In genomic region chr20:51125774-51126173, GRCh38 we compare ENCODE assay signal across 18 cellular contexts.
DNase-seq lines count a peak whose midpoint lies in the region; FAIRE-seq and TF ChIP-seq lines count a peak whose summit lies in the region.
"Had no signal": no experiment of that assay in that cellular context is flagged by ENCODE, and none has a peak within 500 bp of the region (broad histone marks: within the 10 kb centered on the region; RNA-seq: fewer than 3 reads in every experiment).

No MANE protein-coding gene starts in this region.

- no peaks in the 10 kb centered on the region for H3K9me3 ChIP-seq in esophagus (ENCODE audit: control insufficient read depth in 2 of 2, insufficient read depth in 1 of 2, low read depth in 1 of 2, low read length in 1 of 2)
- no peaks in the 10 kb centered on the region for H3K9me3 ChIP-seq in mesenchymal stem cell (ENCODE audit: control insufficient read depth, low read length)
- H3K9me3 ChIP-seq in sigmoid colon, result no peaks in the 10 kb centered on the region
- no peaks in the 10 kb centered on the region for H3K9me3 ChIP-seq in SJCRH30 (replicated peaks)
- H3K9me3 ChIP-seq in vagina, result no peaks in the 10 kb centered on the region
- H3K9me3 ChIP-seq: HAP-1 had no signal

- TF ChIP-seq EP300 in sigmoid colon (IDR thresholded peaks at IDR 0.05), result peak in 2 of 4 donors; percentile 21 to 45

- no peak overlapping the region for H3K14ac ChIP-seq in mesenchymal stem cell (ENCODE audit: low read length in 2 of 2)

- H3K23ac ChIP-seq in mesenchymal stem cell (ENCODE audit: low read length in 2 of 2), result no peak overlapping the region

- H2BK120ac ChIP-seq in mesenchymal stem cell (ENCODE audit: low read depth, low read length), result no peak overlapping the region

- DNase-seq in mesenchymal stem cell (no peak), sigmoid colon (peak; percentile 83), SJCRH30 (no peak), vagina (ENCODE audit: extremely low spot score in 2 of 2) (no peak), GM12892 (ENCODE audit: insufficient read length) (no peak)
- no peak for DNase-seq in activated CD4-positive, alpha-beta T cell treated with anti-CD3 and anti-CD28 coated beads, Interleukin-2, amount 10 ng/mL, durations not matched to agents 7 days and 5 days
- DNase-seq: Calu3; CD4-positive, alpha-beta T cell; DMS53; MV-4-11; NCI-H187 treated with DMSO at 0.1 percent for 48 hours; NCI-H2171; NCI-H69; RPMI8226 had no signal

- TF ChIP-seq CTCF in sigmoid colon (IDR thresholded peaks at IDR 0.05), result no peak
- no peak for TF ChIP-seq CTCF in vagina (IDR thresholded peaks at IDR 0.05)

- H3K18ac ChIP-seq in mesenchymal stem cell (ENCODE audit: low read depth in 1 of 2, low read length in 2 of 2), result no peak overlapping the region

- no peak overlapping the region for H2BK12ac ChIP-seq in mesenchymal stem cell (ENCODE audit: low read length in 2 of 2)

- H3K4me3 Mint-ChIP-seq in activated CD4-positive, alpha-beta T cell treated with anti-CD3 and anti-CD28 coated beads, Interleukin-2, amount 10 ng/mL, durations not matched to agents 7 days and 5 days, result no peak overlapping the region
- H3K4me3 Mint-ChIP-seq: B cell; CD4-positive, alpha-beta T cell had no signal

- no peak overlapping the region for H4K91ac ChIP-seq in mesenchymal stem cell (ENCODE audit: low read length)

- peak overlapping the region; percentile 71 for H2BK15ac ChIP-seq in mesenchymal stem cell (ENCODE audit: low read depth, poor library complexity, severe bottlenecking)

- H3K4ac ChIP-seq in mesenchymal stem cell (ENCODE audit: low read depth in 1 of 2, low read length in 2 of 2), result no peak overlapping the region

- H2AFZ ChIP-seq in mesenchymal stem cell (ENCODE audit: low read depth, low read length), result no peak overlapping the region

- no peak overlapping the region for H3K9ac ChIP-seq in mesenchymal stem cell (ENCODE audit: low read length)

- WGBS in esophagus, 2 donors, result 34 to 50% methylated on average over 4 of the region's 4 CpGs
- WGBS in mesenchymal stem cell, result 85% methylated on average over 4 of the region's 4 CpGs
- WGBS in sigmoid colon, 2 donors, result 76 to 77% methylated on average over 4 of the region's 4 CpGs

- H3K36me3 ChIP-seq in esophagus (ENCODE audit: control insufficient read depth in 2 of 2, insufficient read depth in 2 of 2, low read length in 1 of 2) (no peaks in the 10 kb centered on the region), mesenchymal stem cell (ENCODE audit: control insufficient read depth in 1 of 2, insufficient read depth in 2 of 2, low read depth in 1 of 2, low read length in 2 of 2) (no peaks in the 10 kb centered on the region), sigmoid colon (no peaks in the 10 kb centered on the region), SJCRH30 (no peaks in the 10 kb centered on the region), vagina (no peaks in the 10 kb centered on the region)
- H3K36me3 ChIP-seq: HAP-1 had no signal

- no peak overlapping the region for H2BK5ac ChIP-seq in mesenchymal stem cell (ENCODE audit: low read depth, low read length, poor library complexity, severe bottlenecking)

- H3K27me3 ChIP-seq in esophagus (ENCODE audit: control insufficient read depth in 1 of 2, insufficient read depth in 2 of 2, low read length in 2 of 2) (no peaks in the 10 kb centered on the region), mesenchymal stem cell (ENCODE audit: control insufficient read depth in 1 of 2, insufficient read depth in 1 of 2, low read length in 2 of 2) (peaks cover under 1 to 2% of the 10 kb centered on the region in 2 experiments), sigmoid colon (no peaks in the 10 kb centered on the region), SJCRH30 (peaks cover 23% of the 10 kb centered on the region), vagina (no peaks in the 10 kb centered on the region)

- intact Hi-C loops in sigmoid colon (cut with DNase I), result no loop called here
- intact Hi-C loops in vagina (cut with DNase I), result no loop called here

- POLR2A ChIA-PET in activated CD4-positive, alpha-beta T cell treated with anti-CD3 and anti-CD28 coated beads, Interleukin-2, amount 10 ng/mL, durations not matched to agents 7 days and 5 days (lab: Charles Lee), result no interaction called here

- no peaks in the 10 kb centered on the region for H3K9me3 Mint-ChIP-seq in activated CD4-positive, alpha-beta T cell treated with anti-CD3 and anti-CD28 coated beads, Interleukin-2, amount 10 ng/mL, durations not matched to agents 7 days and 5 days
- H3K9me3 Mint-ChIP-seq: CD4-positive, alpha-beta T cell had no signal

- H3K27ac Mint-ChIP-seq in activated CD4-positive, alpha-beta T cell treated with anti-CD3 and anti-CD28 coated beads, Interleukin-2, amount 10 ng/mL, durations not matched to agents 7 days and 5 days, result no peak overlapping the region
- H3K27ac Mint-ChIP-seq: B cell; CD4-positive, alpha-beta T cell had no signal

- TF ChIP-seq POLR2A in sigmoid colon (IDR thresholded peaks at IDR 0.05), result no peak
- no peak for TF ChIP-seq POLR2A in vagina (IDR thresholded peaks at IDR 0.05)
- TF ChIP-seq POLR2A in GM12892 (IDR thresholded peaks at IDR 0.05; ENCODE audit: low read depth, low read length), result no peak

- H2AK5ac ChIP-seq in mesenchymal stem cell (ENCODE audit: low read length, severe bottlenecking), result no peak overlapping the region

- H3K27ac ChIP-seq in esophagus (ENCODE audit: low read depth in 2 of 2, low read length in 1 of 2) (peak overlapping the region; percentile 84 to 90), mesenchymal stem cell (ENCODE audit: low read length, poor library complexity, severe bottlenecking) (no peak overlapping the region), sigmoid colon (peak overlapping the region; percentile 27 to 68 (median 42)), SJCRH30 (no peak overlapping the region), vagina (no peak overlapping the region)

- no peak overlapping the region for H3K4me2 ChIP-seq in mesenchymal stem cell (ENCODE audit: low read length, poor library complexity, severe bottlenecking)

- no peak overlapping the region for H3K4me3 ChIP-seq in esophagus (ENCODE audit: low read depth in 1 of 2, low read length in 2 of 2)
- H3K4me3 ChIP-seq in mesenchymal stem cell (ENCODE audit: insufficient read depth in 1 of 2, low read depth in 1 of 2, low read length in 2 of 2), result no peak overlapping the region
- H3K4me3 ChIP-seq in sigmoid colon, result no peak overlapping the region
- H3K4me3 ChIP-seq in SJCRH30, result no peak overlapping the region
- no peak overlapping the region for H3K4me3 ChIP-seq in vagina
- H3K4me3 ChIP-seq: HAP-1, K562 had no signal

- no peaks in the 10 kb centered on the region for H3K36me3 Mint-ChIP-seq in activated CD4-positive, alpha-beta T cell treated with anti-CD3 and anti-CD28 coated beads, Interleukin-2, amount 10 ng/mL, durations not matched to agents 7 days and 5 days (ENCODE audit: low read depth)

- no peaks in the 10 kb centered on the region for H3K79me1 ChIP-seq in mesenchymal stem cell (replicated peaks; ENCODE audit: low read length, poor library complexity, severe bottlenecking)

- H3K4me1 ChIP-seq in esophagus (ENCODE audit: control insufficient read depth in 2 of 2, insufficient read depth in 2 of 2, low read length in 1 of 2) (peaks cover 5 to 13% of the 10 kb centered on the region in 2 donors), mesenchymal stem cell (ENCODE audit: control insufficient read depth, insufficient read depth, low read depth, low read length) (peaks cover 14% of the 10 kb centered on the region), sigmoid colon (peaks cover 0 to 91% (median 63%) of the 10 kb centered on the region in 4 donors), SJCRH30 (no peaks in the 10 kb centered on the region), vagina (peaks cover 20% of the 10 kb centered on the region)
- H3K4me1 ChIP-seq: HAP-1 had no signal

- CTCF ChIA-PET in activated CD4-positive, alpha-beta T cell treated with anti-CD3 and anti-CD28 coated beads, Interleukin-2, amount 10 ng/mL, durations not matched to agents 7 days and 5 days (lab: Charles Lee), result no interaction called here

- FAIRE-seq in GM12892 (lab: Jason Lieb, UNC), result no peak
- FAIRE-seq: K562 had no signal

- peaks cover 21% of the 10 kb centered on the region for H3K4me1 Mint-ChIP-seq in activated CD4-positive, alpha-beta T cell treated with anti-CD3 and anti-CD28 coated beads, Interleukin-2, amount 10 ng/mL, durations not matched to agents 7 days and 5 days

- H3K27me3 Mint-ChIP-seq in activated CD4-positive, alpha-beta T cell treated with anti-CD3 and anti-CD28 coated beads, Interleukin-2, amount 10 ng/mL, durations not matched to agents 7 days and 5 days, result peaks cover 33% of the 10 kb centered on the region

- no peak overlapping the region for H4K8ac ChIP-seq in mesenchymal stem cell (ENCODE audit: low read length)

Comparison
In these comparisons a context has a peak if more than half of its experiments do, and no peak if none do; other contexts are left out.
1. H3K27ac ChIP-seq: peak in esophagus (2 of 2) and sigmoid colon (4 of 4); none in mesenchymal stem cell (single experiment), SJCRH30 (single experiment) and vagina (single experiment).